ENCODE assay signal across 8 cellular contexts in genomic region chr15:72231847-72232461, GRCh38. TPM values are rescaled to one million over a fixed set of nuclear protein-coding genes. Genes with fewer than 3 reads are reported as not detected.
DNase-seq lines count a peak whose midpoint lies in the region; ATAC-seq and TF ChIP-seq lines count a peak whose summit lies in the region.

No MANE protein-coding gene starts in this region.

- TF ChIP-seq RAD21 in liver (IDR thresholded peaks at IDR 0.05), result no peak

- 22% methylated on average over 13 of the region's 13 CpGs for WGBS in liver

- H3K27me3 ChIP-seq in MG63 (no peaks in the 10 kb centered on the region), WERI-Rb-1 (ENCODE audit: insufficient read depth, low read depth, severe bottlenecking) (no peaks in the 10 kb centered on the region), liver (ENCODE audit: control insufficient read depth in 4 of 4, insufficient read depth in 4 of 4, low read length in 3 of 4) (no peaks in the 10 kb centered on the region)

- peak; percentile 59 for DNase-seq in GM12865 (ENCODE audit: low read depth)
- DNase-seq in MG63, result peak; percentile 80
- no peak for DNase-seq in WERI-Rb-1
- peak; percentile 72 to 86 for DNase-seq in dermis microvascular lymphatic vessel endothelial cell (ENCODE audit: low read depth in 2 of 2)
- peak; percentile 55 for DNase-seq in stimulated activated CD8-positive, alpha-beta memory T cell treated with anti-CD3 and anti-CD28 coated beads, Interleukin-4, amount 100 ng/mL, for 48 hours

- H3K4me3 ChIP-seq in GM12865 (ENCODE audit: low read depth, low read length), result peak overlapping the region; percentile 91
- peak overlapping the region; percentile 86 for H3K4me3 ChIP-seq in MG63
- H3K4me3 ChIP-seq in WERI-Rb-1 (ENCODE audit: low read depth, low read length), result peak overlapping the region; percentile 49
- H3K4me3 ChIP-seq in liver (ENCODE audit: low read depth in 1 of 3, low read length in 3 of 3), result peak overlapping the region; percentile 65 to 83 (median 74)

- H3K4me1 ChIP-seq in liver (ENCODE audit: control insufficient read depth in 4 of 4, insufficient read depth in 4 of 4, low read length in 3 of 4), result peaks cover 2 to 20% (median 14%) of the 10 kb centered on the region in 4 donors

- no peak for ATAC-seq in HG03520 (IDR thresholded peaks at IDR 0.05; ENCODE audit: unreplicated experiment)
- no peak for ATAC-seq in GM21390 (IDR thresholded peaks at IDR 0.05; ENCODE audit: unreplicated experiment)

- H3K36me3 ChIP-seq in MG63, result peaks cover 19% of the 10 kb centered on the region
- H3K36me3 ChIP-seq in WERI-Rb-1, result peaks cover 33% of the 10 kb centered on the region
- no peaks in the 10 kb centered on the region for H3K36me3 ChIP-seq in liver (ENCODE audit: control insufficient read depth in 4 of 4, insufficient read depth in 3 of 4, low read depth in 1 of 4, low read length in 3 of 4)

- peak overlapping the region in 1 of 2 donors; percentile 28 for H3K9ac ChIP-seq in liver (ENCODE audit: low read depth in 1 of 2, low read length in 2 of 2)

- no peaks in the 10 kb centered on the region for H3K9me3 ChIP-seq in MG63
- no peaks in the 10 kb centered on the region for H3K9me3 ChIP-seq in WERI-Rb-1 (ENCODE audit: severe bottlenecking)
- no peaks in the 10 kb centered on the region for H3K9me3 ChIP-seq in liver (ENCODE audit: control insufficient read depth in 4 of 4, low read length in 3 of 4)

- peak overlapping the region; percentile 89 for H3K27ac ChIP-seq in WERI-Rb-1
- peak overlapping the region; percentile 90 to 93 for H3K27ac ChIP-seq in liver (ENCODE audit: low read depth in 1 of 2, low read length in 2 of 2)

- TF ChIP-seq CTCF in GM12865 (IDR thresholded peaks at IDR 0.05; ENCODE audit: insufficient read depth, low read depth, low read length, missing control alignments) (no peak), WERI-Rb-1 (IDR thresholded peaks at IDR 0.05; ENCODE audit: low read depth, low read length) (no peak), liver (IDR thresholded peaks at IDR 0.05; ENCODE audit: low read depth, low read length, missing input control) (no peak)

TF ChIP-seq in liver, 16 proteins besides CTCF, POLR2A, EP300 and RAD21:
- peak; percentile 9 for TF ChIP-seq FOXA2 (IDR thresholded peaks at IDR 0.05)
- no peak for TF ChIP-seq REST (IDR thresholded peaks at IDR 0.05)

RNA-seq across cellular contexts. Expression of gene PKM, which starts 1.0 kb away (rescaled TPM):
- 3,484 and 3,839 TPM in 2 replicates for total RNA-seq in MG63 (2014; rRNA removed; shearing (Covaris generic); ENCODE audit: low replicate concordance)
- total RNA-seq in dermis microvascular lymphatic vessel endothelial cell (682 and 1,022 TPM in 2 replicates), liver (10 to 100 TPM; 30.5 to 61.2 TPM)
- 10 to 100 TPM; 12.9 to 28.9 TPM for polyA plus RNA-seq in liver

RNA-seq across cellular contexts. Expression of gene GRAMD2A, which starts 34.4 kb away (rescaled TPM):
- total RNA-seq in MG63 (2014; rRNA removed; shearing (Covaris generic); ENCODE audit: low replicate concordance), result not detected in 2 replicates
- total RNA-seq in dermis microvascular lymphatic vessel endothelial cell (0.13 TPM in 2 replicates), liver (not detected)
- not detected for polyA plus RNA-seq in liver

RNA-seq across cellular contexts. Expression of gene PARP6, which starts 40.4 kb away (rescaled TPM):
- total RNA-seq in MG63 (2014; rRNA removed; shearing (Covaris generic); ENCODE audit: low replicate concordance), result 16.3 and 28.4 TPM in 2 replicates
- 7.1 and 13.3 TPM in 2 replicates for total RNA-seq in dermis microvascular lymphatic vessel endothelial cell
- 1 to 10 TPM; 4.3 to 10.0 TPM for total RNA-seq in liver
- polyA plus RNA-seq in liver, result 10 to 100 TPM in 1 of 2 donors, 1 to 10 TPM in 1; 8.7 to 15.3 TPM

Comparison
In these comparisons a context has a peak if more than half of its experiments do, and no peak if none do; other contexts are left out.
1. RNA of gene PKM, which starts 1.0 kb away (total RNA-seq): 3,484 to 3,839 TPM in MG63 and 682 to 1,022 TPM in dermis microvascular lymphatic vessel endothelial cell; 30.5 to 61.2 TPM in liver; every median in the first group is over 10 times any median in the second.
2. Peak in every context shown above with its lines, with median percentiles within 50 percentile points of each other: H3K4me3 ChIP-seq.